ENCODE assay signal across 9 cellular contexts in the genomic region with DNA sequence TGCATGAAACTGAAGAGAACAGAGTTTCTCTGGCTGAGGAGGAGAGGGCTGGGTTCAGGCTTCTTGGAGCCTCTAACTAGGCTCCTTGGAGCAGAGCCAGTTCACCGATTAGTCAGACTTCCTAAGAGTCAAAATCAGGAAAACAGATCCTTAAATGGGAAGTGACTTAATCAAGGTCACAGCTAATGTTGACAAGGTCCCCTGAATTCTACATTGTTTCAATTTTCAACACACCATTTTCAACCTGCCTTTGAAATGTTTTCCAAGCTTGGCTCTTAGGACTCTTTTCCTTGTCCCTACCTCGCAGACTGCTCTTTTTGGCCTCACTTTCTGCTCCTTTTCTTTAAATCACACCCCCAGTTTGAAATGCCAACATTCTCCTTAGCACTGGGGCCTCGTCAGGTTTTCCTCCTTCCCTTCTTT. TPM values are rescaled to one million over a fixed set of nuclear protein-coding genes. Genes with fewer than 3 reads are reported as not detected.
DNase-seq lines count a peak whose midpoint lies in the region; ATAC-seq and TF ChIP-seq lines count a peak whose summit lies in the region.
"Had no signal": no experiment of that assay in that cellular context is flagged by ENCODE, and none has a peak within 500 bp of the region (broad histone marks: within the 10 kb centered on the region; RNA-seq: fewer than 3 reads in every experiment).

No MANE protein-coding gene starts in this region.

- DNase-seq in Kasumi-1 (lab: John Stamatoyannopoulos, UW) (peak; percentile 29 to 55), lower leg skin (ENCODE audit: low spot score in 2 of 2) (peak; percentile 85 to 88), ureter (ENCODE audit: low spot score) (peak; percentile 68)
- DNase-seq in central memory CD8-positive, alpha-beta T cell (ENCODE audit: low spot score in 2 of 2), result no peak
- no peak for DNase-seq in activated naive CD4-positive, alpha-beta T cell treated with anti-CD3 and anti-CD28 coated beads for 36 hours
- no peak for DNase-seq in stimulated activated naive CD8-positive, alpha-beta T cell treated with anti-CD3 and anti-CD28 coated beads, Interleukin-15, Interleukin-2, amounts not matched to agents 100 U/mL and 50 U/mL, for 24 hours
- no peak for DNase-seq in activated T-helper 1 cell treated with anti-CD3 and anti-CD28 coated beads, Interleukin-12 subunit alpha, Interleukin-12 subunit beta, Interleukin-2, Interleukin-4 antibody, amounts not matched to agents 30 ng/mL and 10 ng/mL and 1 ng/mL, durations not matched to agents 14 hours and 24 hours and 36 hours (ENCODE audit: low spot score)

- H3K27ac Mint-ChIP-seq in central memory CD8-positive, alpha-beta T cell (ENCODE audit: low read depth), result peak overlapping the region; percentile 54
- no peak overlapping the region for H3K27ac Mint-ChIP-seq in activated naive CD4-positive, alpha-beta T cell treated with anti-CD3 and anti-CD28 coated beads for 36 hours
- H3K27ac Mint-ChIP-seq in activated T-helper 1 cell treated with anti-CD3 and anti-CD28 coated beads, Interleukin-12 subunit alpha, Interleukin-12 subunit beta, Interleukin-2, Interleukin-4 antibody, amounts not matched to agents 30 ng/mL and 10 ng/mL and 1 ng/mL, durations not matched to agents 14 hours and 24 hours and 36 hours, result no peak overlapping the region

- no peak for ATAC-seq in central memory CD8-positive, alpha-beta T cell (replicated peaks; ENCODE audit: extremely low read depth, poor library complexity, severe bottlenecking)
- ATAC-seq in stimulated activated naive CD8-positive, alpha-beta T cell treated with anti-CD3 and anti-CD28 coated beads, Interleukin-15, Interleukin-2, amounts not matched to agents 100 U/mL and 50 U/mL, for 24 hours, result no peak

- CTCF ChIA-PET in activated naive CD4-positive, alpha-beta T cell treated with anti-CD3 and anti-CD28 coated beads for 36 hours (lab: Charles Lee), result interaction anchor here (2.1 kb wide), 1 partner anchor 90 kb away, joined by 8 read pairs; no protein-coding TSS in a partner anchor

- H3K4me3 Mint-ChIP-seq in central memory CD8-positive, alpha-beta T cell, result no peak overlapping the region
- no peak overlapping the region for H3K4me3 Mint-ChIP-seq in activated naive CD4-positive, alpha-beta T cell treated with anti-CD3 and anti-CD28 coated beads for 36 hours
- no peak overlapping the region for H3K4me3 Mint-ChIP-seq in activated T-helper 1 cell treated with anti-CD3 and anti-CD28 coated beads, Interleukin-12 subunit alpha, Interleukin-12 subunit beta, Interleukin-2, Interleukin-4 antibody, amounts not matched to agents 30 ng/mL and 10 ng/mL and 1 ng/mL, durations not matched to agents 14 hours and 24 hours and 36 hours

- H3K27me3 Mint-ChIP-seq in central memory CD8-positive, alpha-beta T cell, result no peaks in the 10 kb centered on the region
- peaks cover 1% of the 10 kb centered on the region for H3K27me3 Mint-ChIP-seq in activated naive CD4-positive, alpha-beta T cell treated with anti-CD3 and anti-CD28 coated beads for 36 hours (ENCODE audit: low read depth)
- peaks cover 10% of the 10 kb centered on the region for H3K27me3 Mint-ChIP-seq in activated T-helper 1 cell treated with anti-CD3 and anti-CD28 coated beads, Interleukin-12 subunit alpha, Interleukin-12 subunit beta, Interleukin-2, Interleukin-4 antibody, amounts not matched to agents 30 ng/mL and 10 ng/mL and 1 ng/mL, durations not matched to agents 14 hours and 24 hours and 36 hours (ENCODE audit: insufficient read depth)

- intact Hi-C loops in lower leg skin (cut with DNase I; ENCODE audit: low total_unique reads), result no loop called here
- intact Hi-C loops in activated naive CD4-positive, alpha-beta T cell treated with anti-CD3 and anti-CD28 coated beads for 36 hours (cut with micrococcal nuclease), result no loop called here
- intact Hi-C loops in activated T-helper 1 cell treated with anti-CD3 and anti-CD28 coated beads, Interleukin-12 subunit alpha, Interleukin-12 subunit beta, Interleukin-2, Interleukin-4 antibody, amounts not matched to agents 30 ng/mL and 10 ng/mL and 1 ng/mL, durations not matched to agents 14 hours and 24 hours and 36 hours (cut with micrococcal nuclease), result no loop called here

- no peak for TF ChIP-seq CTCF in lower leg skin (IDR thresholded peaks at IDR 0.05)

- H3K36me3 Mint-ChIP-seq in central memory CD8-positive, alpha-beta T cell (ENCODE audit: insufficient read depth), result no peaks in the 10 kb centered on the region
- no peaks in the 10 kb centered on the region for H3K36me3 Mint-ChIP-seq in activated naive CD4-positive, alpha-beta T cell treated with anti-CD3 and anti-CD28 coated beads for 36 hours (ENCODE audit: low read depth)
- no peaks in the 10 kb centered on the region for H3K36me3 Mint-ChIP-seq in activated T-helper 1 cell treated with anti-CD3 and anti-CD28 coated beads, Interleukin-12 subunit alpha, Interleukin-12 subunit beta, Interleukin-2, Interleukin-4 antibody, amounts not matched to agents 30 ng/mL and 10 ng/mL and 1 ng/mL, durations not matched to agents 14 hours and 24 hours and 36 hours (ENCODE audit: low read depth)

- no peak overlapping the region for H3K4me3 ChIP-seq in lower leg skin (ENCODE audit: low read depth, poor library complexity, severe bottlenecking)

- no peak for TF ChIP-seq POLR2A in lower leg skin (IDR thresholded peaks at IDR 0.05)

- no peaks in the 10 kb centered on the region for H3K9me3 Mint-ChIP-seq in central memory CD8-positive, alpha-beta T cell
- peaks cover 8% of the 10 kb centered on the region for H3K9me3 Mint-ChIP-seq in activated naive CD4-positive, alpha-beta T cell treated with anti-CD3 and anti-CD28 coated beads for 36 hours
- peaks cover 9% of the 10 kb centered on the region for H3K9me3 Mint-ChIP-seq in activated T-helper 1 cell treated with anti-CD3 and anti-CD28 coated beads, Interleukin-12 subunit alpha, Interleukin-12 subunit beta, Interleukin-2, Interleukin-4 antibody, amounts not matched to agents 30 ng/mL and 10 ng/mL and 1 ng/mL, durations not matched to agents 14 hours and 24 hours and 36 hours

- WGBS in lower leg skin, 2 donors, result 21 to 27% methylated on average over 3 of the region's 3 CpGs

- H3K4me1 Mint-ChIP-seq in central memory CD8-positive, alpha-beta T cell, result peaks cover 34% of the 10 kb centered on the region
- H3K4me1 Mint-ChIP-seq in activated naive CD4-positive, alpha-beta T cell treated with anti-CD3 and anti-CD28 coated beads for 36 hours (ENCODE audit: low read depth), result peaks cover 13% of the 10 kb centered on the region
- H3K4me1 Mint-ChIP-seq in activated T-helper 1 cell treated with anti-CD3 and anti-CD28 coated beads, Interleukin-12 subunit alpha, Interleukin-12 subunit beta, Interleukin-2, Interleukin-4 antibody, amounts not matched to agents 30 ng/mL and 10 ng/mL and 1 ng/mL, durations not matched to agents 14 hours and 24 hours and 36 hours (ENCODE audit: low read depth), result peaks cover 22% of the 10 kb centered on the region

RNA-seq across cellular contexts. Expression of gene MYL4, which starts 16.3 kb away (rescaled TPM):
- total RNA-seq in lower leg skin (under 1 TPM in 1 of 4 donors, not detected in 3; 0.49 TPM), ureter (not detected)
- not detected for total RNA-seq in activated naive CD4-positive, alpha-beta T cell treated with anti-CD3 and anti-CD28 coated beads for 36 hours
- total RNA-seq in activated T-helper 1 cell treated with anti-CD3 and anti-CD28 coated beads, Interleukin-12 subunit alpha, Interleukin-12 subunit beta, Interleukin-2, Interleukin-4 antibody, amounts not matched to agents 30 ng/mL and 10 ng/mL and 1 ng/mL, durations not matched to agents 14 hours and 24 hours and 36 hours, result not detected in 2 replicates
- total RNA-seq: subcutaneous adipose tissue had no signal

RNA-seq across cellular contexts. Expression of gene ITGB3, which starts 28.2 kb away (rescaled TPM):
- total RNA-seq in lower leg skin, result 1 to 10 TPM; 2.2 to 3.7 (median 3.1) TPM
- 13.2 TPM for total RNA-seq in ureter
- total RNA-seq in activated naive CD4-positive, alpha-beta T cell treated with anti-CD3 and anti-CD28 coated beads for 36 hours, result not detected
- not detected in 2 replicates for total RNA-seq in activated T-helper 1 cell treated with anti-CD3 and anti-CD28 coated beads, Interleukin-12 subunit alpha, Interleukin-12 subunit beta, Interleukin-2, Interleukin-4 antibody, amounts not matched to agents 30 ng/mL and 10 ng/mL and 1 ng/mL, durations not matched to agents 14 hours and 24 hours and 36 hours
- total RNA-seq: OCI-LY7 had no signal

RNA-seq across cellular contexts. Expression of gene CDC27, which starts 36.4 kb away (rescaled TPM):
- total RNA-seq in lower leg skin, result 10 to 100 TPM; 27.5 to 40.6 (median 31.0) TPM
- total RNA-seq in ureter, result 80.3 TPM
- 100 to 1,000 TPM; 105 to 117 TPM for total RNA-seq in activated naive CD4-positive, alpha-beta T cell treated with anti-CD3 and anti-CD28 coated beads for 36 hours
- total RNA-seq in activated T-helper 1 cell treated with anti-CD3 and anti-CD28 coated beads, Interleukin-12 subunit alpha, Interleukin-12 subunit beta, Interleukin-2, Interleukin-4 antibody, amounts not matched to agents 30 ng/mL and 10 ng/mL and 1 ng/mL, durations not matched to agents 14 hours and 24 hours and 36 hours, result 89.7 and 92.0 TPM in 2 replicates

Comparison
In these comparisons a context has a peak if more than half of its experiments do, and no peak if none do; other contexts are left out.
1. DNase-seq: peak in Kasumi-1 (2 of 2), lower leg skin (2 of 2) and ureter (single experiment); none in central memory CD8-positive, alpha-beta T cell (0 of 2), activated naive CD4-positive, alpha-beta T cell treated with anti-CD3 and anti-CD28 coated beads for 36 hours (single experiment), stimulated activated naive CD8-positive, alpha-beta T cell treated with anti-CD3 and anti-CD28 coated beads, Interleukin-15, Interleukin-2, amounts not matched to agents 100 U/mL and 50 U/mL, for 24 hours (single experiment) and activated T-helper 1 cell treated with anti-CD3 and anti-CD28 coated beads, Interleukin-12 subunit alpha, Interleukin-12 subunit beta, Interleukin-2, Interleukin-4 antibody, amounts not matched to agents 30 ng/mL and 10 ng/mL and 1 ng/mL, durations not matched to agents 14 hours and 24 hours and 36 hours (single experiment).